1 cellular context compared by ENCODE assay signal in genomic region chr12:99009654-99010296, GRCh38.
TF ChIP-seq lines count a peak whose summit lies in the region.

No MANE protein-coding gene starts in this region.

TF ChIP-seq in HEK293, 187 proteins besides CTCF, POLR2A, EP300 and RAD21 (continued from another document and continues in another):
- TF ChIP-seq ZNF623 (tag by site-specific recombination; IDR thresholded peaks at IDR 0.05) (no peak), ZNF155 (tag by site-specific recombination; IDR thresholded peaks at IDR 0.05) (no peak), BCL11A (tag by site-specific recombination; IDR thresholded peaks at IDR 0.05; ENCODE audit: low read depth) (no peak), ZNF558 (tag by site-specific recombination; IDR thresholded peaks at IDR 0.05) (peak; percentile 53; the same call in 1 of the 2 replicates), ZNF560 (tag by site-specific recombination; IDR thresholded peaks at IDR 0.05; ENCODE audit: borderline replicate concordance) (no peak), ZIC2 (tag by site-specific recombination; IDR thresholded peaks at IDR 0.05) (no peak), YY2 (tag by site-specific recombination; IDR thresholded peaks at IDR 0.05) (no peak), BCL6B (tag by site-specific recombination; IDR thresholded peaks at IDR 0.05) (no peak), ZNF792 (tag by site-specific recombination; IDR thresholded peaks at IDR 0.05) (no peak), ZNF624 (tag by site-specific recombination; IDR thresholded peaks at IDR 0.05) (no peak), SCRT1 (tag by site-specific recombination; IDR thresholded peaks at IDR 0.05; ENCODE audit: borderline replicate concordance) (no peak), ZFP37 (tag by site-specific recombination; IDR thresholded peaks at IDR 0.05) (no peak), ZNF513 (tag by site-specific recombination; IDR thresholded peaks at IDR 0.05) (no peak), ZNF175 (tag by site-specific recombination; IDR thresholded peaks at IDR 0.05) (no peak), ZEB2 (tag by site-specific recombination; IDR thresholded peaks at IDR 0.05) (peak; percentile 44; the same call in 1 of the 2 replicates), ZNF302 (tag by site-specific recombination; IDR thresholded peaks at IDR 0.05; ENCODE audit: low read depth) (no peak), ZNF274 (IDR thresholded peaks at IDR 0.05; ENCODE audit: low read length) (no peak), ZNF274 (tag by site-specific recombination; IDR thresholded peaks at IDR 0.05; ENCODE audit: borderline replicate concordance) (no peak), ZNF341 (tag by site-specific recombination; IDR thresholded peaks at IDR 0.05; ENCODE audit: low read depth) (no peak), ZBTB48 (tag by site-specific recombination; IDR thresholded peaks at IDR 0.05) (no peak), GFI1B (tag by site-specific recombination; IDR thresholded peaks at IDR 0.05) (no peak), ZNF121 (tag by site-specific recombination; IDR thresholded peaks at IDR 0.05) (no peak), ZNF112 (tag by site-specific recombination; IDR thresholded peaks at IDR 0.05) (no peak), ZNF529 (tag by site-specific recombination; IDR thresholded peaks at IDR 0.05; ENCODE audit: insufficient replicate concordance) (no peak), ZBTB49 (tag by site-specific recombination; IDR thresholded peaks at IDR 0.05; ENCODE audit: low read depth) (no peak), SALL2 (tag by site-specific recombination; IDR thresholded peaks at IDR 0.05; ENCODE audit: borderline replicate concordance) (no peak), ELK4 (IDR thresholded peaks at IDR 0.05; ENCODE audit: borderline replicate concordance, low read depth, low read length) (no peak), ZNF37A (tag by site-specific recombination; IDR thresholded peaks at IDR 0.05) (no peak)
- TF ChIP-seq, protein P1, sequence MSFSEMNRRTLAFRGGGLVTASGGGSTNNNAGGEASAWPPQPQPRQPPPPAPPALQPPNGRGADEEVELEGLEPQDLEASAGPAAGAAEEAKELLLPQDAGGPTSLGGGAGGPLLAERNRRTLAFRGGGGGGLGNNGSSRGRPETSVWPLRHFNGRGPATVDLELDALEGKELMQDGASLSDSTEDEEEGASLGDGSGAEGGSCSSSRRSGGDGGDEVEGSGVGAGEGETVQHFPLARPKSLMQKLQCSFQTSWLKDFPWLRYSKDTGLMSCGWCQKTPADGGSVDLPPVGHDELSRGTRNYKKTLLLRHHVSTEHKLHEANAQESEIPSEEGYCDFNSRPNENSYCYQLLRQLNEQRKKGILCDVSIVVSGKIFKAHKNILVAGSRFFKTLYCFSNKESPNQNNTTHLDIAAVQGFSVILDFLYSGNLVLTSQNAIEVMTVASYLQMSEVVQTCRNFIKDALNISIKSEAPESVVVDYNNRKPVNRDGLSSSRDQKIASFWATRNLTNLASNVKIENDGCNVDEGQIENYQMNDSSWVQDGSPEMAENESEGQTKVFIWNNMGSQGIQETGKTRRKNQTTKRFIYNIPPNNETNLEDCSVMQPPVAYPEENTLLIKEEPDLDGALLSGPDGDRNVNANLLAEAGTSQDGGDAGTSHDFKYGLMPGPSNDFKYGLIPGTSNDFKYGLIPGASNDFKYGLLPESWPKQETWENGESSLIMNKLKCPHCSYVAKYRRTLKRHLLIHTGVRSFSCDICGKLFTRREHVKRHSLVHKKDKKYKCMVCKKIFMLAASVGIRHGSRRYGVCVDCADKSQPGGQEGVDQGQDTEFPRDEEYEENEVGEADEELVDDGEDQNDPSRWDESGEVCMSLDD (tag by site-specific recombination; IDR thresholded peaks at IDR 0.05) = no peak
- TF ChIP-seq, protein P2, sequence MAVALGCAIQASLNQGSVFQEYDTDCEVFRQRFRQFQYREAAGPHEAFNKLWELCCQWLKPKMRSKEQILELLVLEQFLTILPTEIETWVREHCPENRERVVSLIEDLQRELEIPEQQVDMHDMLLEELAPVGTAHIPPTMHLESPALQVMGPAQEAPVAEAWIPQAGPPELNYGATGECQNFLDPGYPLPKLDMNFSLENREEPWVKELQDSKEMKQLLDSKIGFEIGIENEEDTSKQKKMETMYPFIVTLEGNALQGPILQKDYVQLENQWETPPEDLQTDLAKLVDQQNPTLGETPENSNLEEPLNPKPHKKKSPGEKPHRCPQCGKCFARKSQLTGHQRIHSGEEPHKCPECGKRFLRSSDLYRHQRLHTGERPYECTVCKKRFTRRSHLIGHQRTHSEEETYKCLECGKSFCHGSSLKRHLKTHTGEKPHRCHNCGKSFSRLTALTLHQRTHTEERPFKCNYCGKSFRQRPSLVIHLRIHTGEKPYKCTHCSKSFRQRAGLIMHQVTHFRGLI (tag by site-specific recombination; IDR thresholded peaks at IDR 0.05) = no peak
- TF ChIP-seq, protein P3, sequence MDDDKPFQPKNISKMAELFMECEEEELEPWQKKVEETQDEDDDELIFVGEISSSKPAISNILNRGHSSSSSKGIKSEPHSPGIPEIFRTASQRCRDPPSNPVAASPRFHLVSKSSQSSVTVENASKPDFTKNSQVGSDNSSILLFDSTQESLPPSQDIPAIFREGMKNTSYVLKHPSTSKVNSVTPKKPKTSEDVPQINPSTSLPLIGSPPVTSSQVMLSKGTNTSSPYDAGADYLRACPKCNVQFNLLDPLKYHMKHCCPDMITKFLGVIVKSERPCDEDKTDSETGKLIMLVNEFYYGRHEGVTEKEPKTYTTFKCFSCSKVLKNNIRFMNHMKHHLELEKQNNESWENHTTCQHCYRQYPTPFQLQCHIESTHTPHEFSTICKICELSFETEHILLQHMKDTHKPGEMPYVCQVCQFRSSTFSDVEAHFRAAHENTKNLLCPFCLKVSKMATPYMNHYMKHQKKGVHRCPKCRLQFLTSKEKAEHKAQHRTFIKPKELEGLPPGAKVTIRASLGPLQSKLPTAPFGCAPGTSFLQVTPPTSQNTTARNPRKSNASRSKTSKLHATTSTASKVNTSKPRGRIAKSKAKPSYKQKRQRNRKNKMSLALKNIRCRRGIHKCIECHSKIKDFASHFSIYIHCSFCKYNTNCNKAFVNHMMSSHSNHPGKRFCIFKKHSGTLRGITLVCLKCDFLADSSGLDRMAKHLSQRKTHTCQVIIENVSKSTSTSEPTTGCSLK (tag by site-specific recombination; IDR thresholded peaks at IDR 0.05) = no peak
- TF ChIP-seq, protein P4, sequence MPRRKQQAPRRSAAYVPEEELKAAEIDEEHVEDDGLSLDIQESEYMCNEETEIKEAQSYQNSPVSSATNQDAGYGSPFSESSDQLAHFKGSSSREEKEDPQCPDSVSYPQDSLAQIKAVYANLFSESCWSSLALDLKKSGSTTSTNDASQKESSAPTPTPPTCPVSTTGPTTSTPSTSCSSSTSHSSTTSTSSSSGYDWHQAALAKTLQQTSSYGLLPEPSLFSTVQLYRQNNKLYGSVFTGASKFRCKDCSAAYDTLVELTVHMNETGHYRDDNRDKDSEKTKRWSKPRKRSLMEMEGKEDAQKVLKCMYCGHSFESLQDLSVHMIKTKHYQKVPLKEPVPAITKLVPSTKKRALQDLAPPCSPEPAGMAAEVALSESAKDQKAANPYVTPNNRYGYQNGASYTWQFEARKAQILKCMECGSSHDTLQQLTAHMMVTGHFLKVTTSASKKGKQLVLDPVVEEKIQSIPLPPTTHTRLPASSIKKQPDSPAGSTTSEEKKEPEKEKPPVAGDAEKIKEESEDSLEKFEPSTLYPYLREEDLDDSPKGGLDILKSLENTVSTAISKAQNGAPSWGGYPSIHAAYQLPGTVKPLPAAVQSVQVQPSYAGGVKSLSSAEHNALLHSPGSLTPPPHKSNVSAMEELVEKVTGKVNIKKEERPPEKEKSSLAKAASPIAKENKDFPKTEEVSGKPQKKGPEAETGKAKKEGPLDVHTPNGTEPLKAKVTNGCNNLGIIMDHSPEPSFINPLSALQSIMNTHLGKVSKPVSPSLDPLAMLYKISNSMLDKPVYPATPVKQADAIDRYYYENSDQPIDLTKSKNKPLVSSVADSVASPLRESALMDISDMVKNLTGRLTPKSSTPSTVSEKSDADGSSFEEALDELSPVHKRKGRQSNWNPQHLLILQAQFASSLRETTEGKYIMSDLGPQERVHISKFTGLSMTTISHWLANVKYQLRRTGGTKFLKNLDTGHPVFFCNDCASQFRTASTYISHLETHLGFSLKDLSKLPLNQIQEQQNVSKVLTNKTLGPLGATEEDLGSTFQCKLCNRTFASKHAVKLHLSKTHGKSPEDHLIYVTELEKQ (tag by site-specific recombination; IDR thresholded peaks at IDR 0.05; ENCODE audit: borderline replicate concordance) = no peak
- TF ChIP-seq, protein P5, sequence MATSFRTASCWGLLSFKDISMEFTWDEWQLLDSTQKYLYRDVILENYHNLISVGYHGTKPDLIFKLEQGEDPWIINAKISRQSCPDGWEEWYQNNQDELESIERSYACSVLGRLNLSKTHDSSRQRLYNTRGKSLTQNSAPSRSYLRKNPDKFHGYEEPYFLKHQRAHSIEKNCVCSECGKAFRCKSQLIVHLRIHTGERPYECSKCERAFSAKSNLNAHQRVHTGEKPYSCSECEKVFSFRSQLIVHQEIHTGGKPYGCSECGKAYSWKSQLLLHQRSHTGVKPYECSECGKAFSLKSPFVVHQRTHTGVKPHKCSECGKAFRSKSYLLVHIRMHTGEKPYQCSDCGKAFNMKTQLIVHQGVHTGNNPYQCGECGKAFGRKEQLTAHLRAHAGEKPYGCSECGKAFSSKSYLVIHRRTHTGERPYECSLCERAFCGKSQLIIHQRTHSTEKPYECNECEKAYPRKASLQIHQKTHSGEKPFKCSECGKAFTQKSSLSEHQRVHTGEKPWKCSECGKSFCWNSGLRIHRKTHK (tag by site-specific recombination; IDR thresholded peaks at IDR 0.05) = no peak
